1 cellular context compared by ENCODE assay signal in the genomic region with DNA sequence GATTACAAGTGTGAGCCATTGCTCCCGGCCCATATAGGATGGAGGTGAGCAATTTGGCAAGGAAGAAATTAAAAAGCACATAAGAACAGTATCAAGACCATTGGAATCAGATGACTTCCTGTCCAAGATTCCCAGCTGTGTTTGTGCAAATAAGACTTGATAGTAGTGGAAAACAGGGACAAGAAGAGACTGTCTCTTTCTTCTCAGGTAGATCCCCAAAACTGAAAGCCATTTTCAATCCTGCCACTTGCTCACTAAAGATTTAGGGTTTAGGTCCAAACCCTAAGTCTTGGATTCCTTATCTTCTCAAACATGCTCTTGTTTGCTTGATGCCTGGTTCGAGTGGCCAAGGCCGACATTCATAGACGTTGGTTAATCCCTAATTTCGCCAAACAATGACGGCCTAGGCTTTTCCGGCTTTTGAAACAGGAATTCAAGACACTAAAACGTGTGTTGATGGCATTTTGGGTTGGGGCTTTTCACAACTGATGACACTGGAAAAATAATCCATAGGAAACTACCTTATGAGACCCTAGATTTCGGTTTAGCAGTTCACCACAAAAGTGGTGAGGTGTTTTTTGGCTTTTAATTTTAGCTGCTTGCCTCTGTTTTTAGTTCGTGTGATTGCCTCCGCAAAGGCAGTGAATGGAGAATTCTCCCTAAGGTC.
TF ChIP-seq lines count a peak whose summit lies in the region.

No MANE protein-coding gene starts in this region.

TF ChIP-seq in endothelial cell of umbilical vein, 7 proteins besides CTCF, POLR2A, EP300 and RAD21:
- TF ChIP-seq FOS (IDR thresholded peaks at IDR 0.05; ENCODE audit: borderline replicate concordance, insufficient read depth, low read length) (no peak), EZH2 (IDR thresholded peaks at IDR 0.05; ENCODE audit: borderline replicate concordance, low read depth, low read length, severe bottlenecking) (no peak), POLR2AphosphoS5 (IDR thresholded peaks at IDR 0.05; ENCODE audit: insufficient read depth, low read depth, low read length) (no peak), GATA2 (IDR thresholded peaks at IDR 0.05; ENCODE audit: insufficient read depth, insufficient read length, low read depth, low read length) (no peak), JUN (IDR thresholded peaks at IDR 0.05; ENCODE audit: borderline replicate concordance, insufficient read depth, insufficient read length, low read depth) (no peak), MYC (IDR thresholded peaks at IDR 0.05; ENCODE audit: low read depth, low read length) (no peak)
- TF ChIP-seq, protein P1, sequence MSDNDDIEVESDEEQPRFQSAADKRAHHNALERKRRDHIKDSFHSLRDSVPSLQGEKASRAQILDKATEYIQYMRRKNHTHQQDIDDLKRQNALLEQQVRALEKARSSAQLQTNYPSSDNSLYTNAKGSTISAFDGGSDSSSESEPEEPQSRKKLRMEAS (IDR thresholded peaks at IDR 0.05; ENCODE audit: insufficient read depth, insufficient read length) = no peak
TF ChIP-seq in endothelial cell of umbilical vein: peak in this region for 0.
